Comparison of ENCODE assay signal across 19 cellular contexts in the genomic region with DNA sequence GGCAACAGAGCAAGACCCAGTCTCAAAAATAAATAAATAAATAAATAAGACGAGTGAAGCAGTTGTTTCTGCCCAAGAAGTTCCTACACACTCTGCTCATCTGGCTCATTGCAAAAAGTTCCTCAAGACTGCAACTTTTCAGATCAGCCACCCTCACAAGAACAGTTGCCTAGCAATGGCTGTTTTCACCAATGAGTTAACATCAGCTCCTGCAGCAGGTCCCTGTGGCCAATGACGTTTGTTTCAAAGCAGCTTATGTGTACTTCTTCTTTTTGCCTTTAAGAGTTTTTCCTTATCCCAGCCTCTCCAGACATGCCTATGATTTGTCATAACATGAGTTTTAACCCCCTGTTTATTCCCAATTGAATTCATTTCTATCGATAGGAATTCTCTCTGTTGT.
DNase-seq lines count a peak whose midpoint lies in the region; ATAC-seq and TF ChIP-seq lines count a peak whose summit lies in the region.
"Had no signal": no experiment of that assay in that cellular context is flagged by ENCODE, and none has a peak within 500 bp of the region (broad histone marks: within the 10 kb centered on the region; RNA-seq: fewer than 3 reads in every experiment).

No MANE protein-coding gene starts in this region.

- H3K9me3 Mint-ChIP-seq in nephron progenitor cell = peaks cover 23% of the 10 kb centered on the region

- H3K36me3 Mint-ChIP-seq in nephron progenitor cell (ENCODE audit: low read depth) = no peaks in the 10 kb centered on the region

- DNase-seq in right atrium auricular region (ENCODE audit: low spot score) = peak; percentile 65
- DNase-seq in left ventricle myocardium inferior = no peak
- DNase-seq in OCI-M1 (lab: John Stamatoyannopoulos, UW) = peak; percentile 22
- peak; percentile 10 for DNase-seq in left kidney (ENCODE audit: low read depth, low spot score)
- no peak for DNase-seq in upper lobe of right lung
- DNase-seq in HuH-7.5 (ENCODE audit: low spot score) = no peak
- DNase-seq in GM23248 = no peak
- no peak for DNase-seq in nephron progenitor cell
- DNase-seq: COR-L47; GF-D8; NCI-H1417; NCI-H1930; NCI-H446; NK-92 treated with Interleukin-12 subunit alpha and Interleukin-12 subunit beta, amount 100 ng/mL, for 24 hours; PC-3 had no signal

- H3K4me1 ChIP-seq in right atrium auricular region = peaks cover 0 to 17% of the 10 kb centered on the region in 2 donors
- peaks cover 21% of the 10 kb centered on the region for H3K4me1 ChIP-seq in left ventricle myocardium inferior
- H3K4me1 ChIP-seq in upper lobe of right lung = peaks cover 14% of the 10 kb centered on the region
- H3K4me1 ChIP-seq in GM23248 (ENCODE audit: insufficient read depth) = peaks cover 21% of the 10 kb centered on the region
- H3K4me1 ChIP-seq: A549 had no signal

- peaks cover 29% of the 10 kb centered on the region for H3F3A ChIP-seq in GM23248 (ENCODE audit: insufficient read depth)

- H3K4me2 ChIP-seq in GM23248 (ENCODE audit: unreplicated experiment) = no peak overlapping the region
- H3K4me2 ChIP-seq: A549 had no signal

- 61 to 65% methylated on average over 3 of the region's 3 CpGs for WGBS in GM23248 (ENCODE audit: low coverage in 1 of 2, low lambda C conversion rate in 2 of 2, missing lambda C conversion rate in 2 of 2), 2 experiments

- TF ChIP-seq CTCF in right atrium auricular region (IDR thresholded peaks at IDR 0.05) (no peak), left ventricle myocardium inferior (IDR thresholded peaks at IDR 0.05; ENCODE audit: borderline replicate concordance) (no peak), upper lobe of right lung (IDR thresholded peaks at IDR 0.05) (no peak), nephron progenitor cell (IDR thresholded peaks at IDR 0.05) (no peak)

- H3K9ac ChIP-seq in GM23248 = no peak overlapping the region

- intact Hi-C loops in left ventricle myocardium inferior (cut with micrococcal nuclease) = no loop called here
- intact Hi-C loops in upper lobe of right lung (cut with DNase I) = no loop called here

- no peak overlapping the region for H3K4me3 Mint-ChIP-seq in nephron progenitor cell

- no peaks in the 10 kb centered on the region for H3K36me3 ChIP-seq in right atrium auricular region
- H3K36me3 ChIP-seq in left ventricle myocardium inferior = no peaks in the 10 kb centered on the region
- H3K36me3 ChIP-seq in upper lobe of right lung = no peaks in the 10 kb centered on the region
- no peaks in the 10 kb centered on the region for H3K36me3 ChIP-seq in GM23248 (ENCODE audit: low read depth)

- no peaks in the 10 kb centered on the region for H3K9me2 ChIP-seq in GM23248 (ENCODE audit: insufficient read depth)

- H3K9me3 ChIP-seq in right atrium auricular region (peaks cover 0 to 8% of the 10 kb centered on the region in 2 donors), left ventricle myocardium inferior (replicated peaks) (peaks cover 15% of the 10 kb centered on the region), upper lobe of right lung (no peaks in the 10 kb centered on the region), GM23248 (ENCODE audit: low read depth) (no peaks in the 10 kb centered on the region)
- H3K9me3 ChIP-seq: A549 had no signal

- H3K79me2 ChIP-seq in GM23248 (ENCODE audit: insufficient read depth) = no peaks in the 10 kb centered on the region

- in situ Hi-C loops in GM23248 (cut with MboI) = no loop called here

- H2AFZ ChIP-seq in GM23248 = no peak overlapping the region

- H3K27ac Mint-ChIP-seq in nephron progenitor cell = no peak overlapping the region

- ATAC-seq in upper lobe of right lung = peak; percentile 53
- ATAC-seq: A549, HCT116, PC-3 had no signal

- H3K4me1 Mint-ChIP-seq in nephron progenitor cell = peaks cover 28% of the 10 kb centered on the region

- no peaks in the 10 kb centered on the region for H4K20me1 ChIP-seq in GM23248 (ENCODE audit: insufficient read depth)

- peaks cover 3% of the 10 kb centered on the region for H3K27me3 Mint-ChIP-seq in nephron progenitor cell (ENCODE audit: low read depth, poor library complexity)

- H3K27me3 ChIP-seq in right atrium auricular region (no peaks in the 10 kb centered on the region), left ventricle myocardium inferior (ENCODE audit: low read depth) (no peaks in the 10 kb centered on the region), upper lobe of right lung (no peaks in the 10 kb centered on the region), GM23248 (replicated peaks; ENCODE audit: insufficient read depth) (no peaks in the 10 kb centered on the region)

- H3K27ac ChIP-seq in right atrium auricular region (no peak overlapping the region), left ventricle myocardium inferior (replicated peaks) (no peak overlapping the region), upper lobe of right lung (no peak overlapping the region), GM23248 (no peak overlapping the region)
- H3K27ac ChIP-seq: A549, C4-2B, RWPE1 had no signal

- no peak overlapping the region for H3K4me3 ChIP-seq in right atrium auricular region
- no peak overlapping the region for H3K4me3 ChIP-seq in left ventricle myocardium inferior
- H3K4me3 ChIP-seq in upper lobe of right lung = no peak overlapping the region
- H3K4me3 ChIP-seq in GM23248 = no peak overlapping the region
- H3K4me3 ChIP-seq: A549 had no signal

Comparison
In these comparisons a context has a peak if more than half of its experiments do, and no peak if none do; other contexts are left out.
1. DNase-seq: peak in right atrium auricular region (single experiment), OCI-M1 (single experiment) and left kidney (single experiment); none in left ventricle myocardium inferior (single experiment), upper lobe of right lung (single experiment), HuH-7.5 (single experiment), GM23248 (single experiment) and nephron progenitor cell (single experiment).